16 cellular contexts compared by ENCODE assay signal in genomic region chr20:37111926-37112455, GRCh38.
"Had no signal": no experiment of that assay in that cellular context is flagged by ENCODE, and none has a peak within 500 bp of the region (broad histone marks: within the 10 kb centered on the region; RNA-seq: fewer than 3 reads in every experiment).

No MANE protein-coding gene starts in this region.

- FAIRE-seq: endometrium, frontal cortex, urothelium cell line had no signal

- H3K27me3 Mint-ChIP-seq: stimulated activated naive B cell treated with anti-CD40 and anti-IgM and Interleukin-4, amounts not matched to agents 10 μg/mL and 1 μg/mL and 100 μg/mL, for 72 hours; type B pancreatic cell had no signal

- H3K36me3 Mint-ChIP-seq: natural killer cell; stimulated activated naive B cell treated with anti-CD40 and anti-IgM and Interleukin-4, amounts not matched to agents 10 μg/mL and 1 μg/mL and 100 μg/mL, for 72 hours; type B pancreatic cell had no signal

- DNase-seq: effector memory CD4-positive, alpha-beta T cell; heart left ventricle; hippocampal formation; natural killer cell; nucleus accumbens; stimulated activated CD4-positive, alpha-beta T cell treated with anti-CD3 and anti-CD28 coated beads, Interleukin-15, amount 100 ng/mL, for 24 hours; stimulated activated CD4-positive, alpha-beta T cell treated with anti-CD3 and anti-CD28 coated beads, Interleukin-1b, Interleukin-23, amount 100 ng/mL, for 48 hours; stimulated activated CD4-positive, alpha-beta T cell treated with anti-CD3 and anti-CD28 coated beads, Interleukin-4, amount 100 ng/mL, for 24 hours; stimulated activated naive B cell treated with anti-CD40 and anti-IgM and Interleukin-4, amounts not matched to agents 10 μg/mL and 1 μg/mL and 100 μg/mL, for 72 hours had no signal

- H3K9me3 Mint-ChIP-seq: natural killer cell; neural crest cell; stimulated activated naive B cell treated with anti-CD40 and anti-IgM and Interleukin-4, amounts not matched to agents 10 μg/mL and 1 μg/mL and 100 μg/mL, for 72 hours; type B pancreatic cell had no signal

- H3K27ac Mint-ChIP-seq: natural killer cell; stimulated activated naive B cell treated with anti-CD40 and anti-IgM and Interleukin-4, amounts not matched to agents 10 μg/mL and 1 μg/mL and 100 μg/mL, for 72 hours; type B pancreatic cell had no signal

- H3K4me3 Mint-ChIP-seq: natural killer cell; neural crest cell; stimulated activated naive B cell treated with anti-CD40 and anti-IgM and Interleukin-4, amounts not matched to agents 10 μg/mL and 1 μg/mL and 100 μg/mL, for 72 hours; type B pancreatic cell had no signal

- ATAC-seq: esophagus mucosa; heart left ventricle; natural killer cell; sciatic nerve; stimulated activated naive B cell treated with anti-CD40 and anti-IgM and Interleukin-4, amounts not matched to agents 10 μg/mL and 1 μg/mL and 100 μg/mL, for 72 hours had no signal

- H3K4me1 Mint-ChIP-seq: natural killer cell; neural crest cell; stimulated activated naive B cell treated with anti-CD40 and anti-IgM and Interleukin-4, amounts not matched to agents 10 μg/mL and 1 μg/mL and 100 μg/mL, for 72 hours had no signal
